2 cellular contexts compared by ENCODE assay signal in genomic region chr19:54461201-54462071, GRCh38.
TF ChIP-seq lines count a peak whose summit lies in the region.

No MANE protein-coding gene starts in this region.

TF ChIP-seq in HEK293, 187 proteins besides CTCF, POLR2A, EP300 and RAD21 (continues in another document):
- TF ChIP-seq ZNF747 (tag by site-specific recombination; IDR thresholded peaks at IDR 0.05) (no peak), ZNF398 (tag by site-specific recombination; IDR thresholded peaks at IDR 0.05) (no peak), MZF1 (tag by site-specific recombination; IDR thresholded peaks at IDR 0.05; ENCODE audit: borderline replicate concordance) (no peak), ZNF600 (tag by site-specific recombination; IDR thresholded peaks at IDR 0.05) (peak; percentile 61; the same call in 1 of the 2 replicates), ZNF404 (tag by site-specific recombination; IDR thresholded peaks at IDR 0.05) (no peak), FEZF1 (tag by site-specific recombination; IDR thresholded peaks at IDR 0.05) (no peak), KLF8 (tag by site-specific recombination; IDR thresholded peaks at IDR 0.05) (peak; percentile 78), ZNF623 (tag by site-specific recombination; IDR thresholded peaks at IDR 0.05) (no peak), HOXA7 (CRISPR knock-in tag; IDR thresholded peaks at IDR 0.05; ENCODE audit: borderline replicate concordance) (no peak), ZNF843 (tag by site-specific recombination; IDR thresholded peaks at IDR 0.05) (no peak), YY2 (tag by site-specific recombination; IDR thresholded peaks at IDR 0.05) (no peak), REST (tag by site-specific recombination; IDR thresholded peaks at IDR 0.05) (no peak), ZNF280C (tag by site-specific recombination; IDR thresholded peaks at IDR 0.05) (no peak), ZNF121 (tag by site-specific recombination; IDR thresholded peaks at IDR 0.05) (no peak), ZNF580 (tag by site-specific recombination; IDR thresholded peaks at IDR 0.05) (no peak), ZNF366 (tag by site-specific recombination; conservative IDR thresholded peaks at IDR 0.05) (peak; percentile 81), ZNF175 (tag by site-specific recombination; IDR thresholded peaks at IDR 0.05) (no peak), GLI2 (tag by site-specific recombination; IDR thresholded peaks at IDR 0.05; ENCODE audit: borderline replicate concordance, low read depth) (no peak), HIC1 (tag by site-specific recombination; IDR thresholded peaks at IDR 0.05) (peak; percentile 39; the same call in 1 of the 2 replicates), WT1 (tag by site-specific recombination; IDR thresholded peaks at IDR 0.05) (peak; percentile 81), ZFHX2 (tag by site-specific recombination; conservative IDR thresholded peaks at IDR 0.05) (no peak)

TF ChIP-seq in K562, 482 proteins besides CTCF, POLR2A, EP300 and RAD21:
- TF ChIP-seq POLR2G (IDR thresholded peaks at IDR 0.05; ENCODE audit: low read depth, low read length): peak; percentile 60; the same call in 1 of the 2 replicates
- peak; percentile 41; the same call in 1 of the 2 replicates for TF ChIP-seq RBFOX2 (IDR thresholded peaks at IDR 0.05; ENCODE audit: low read depth, low read length)
- TF ChIP-seq ZNF586 (CRISPR knock-in tag; conservative IDR thresholded peaks at IDR 0.05): no peak
- 0 out of 2 replicates have a peak, but pooled peaks have one; percentile 22 for TF ChIP-seq HNRNPL (IDR thresholded peaks at IDR 0.05; ENCODE audit: low read depth, low read length)
- no peak for TF ChIP-seq ZKSCAN8 (CRISPR knock-in tag; IDR thresholded peaks at IDR 0.05)
